In genomic region chr2:235836416-235837042, GRCh38 we compare ENCODE assay signal across 22 cellular contexts.
A peak's percentile ranks its signal among the peaks of the same experiment; 100 is the strongest.
DNase-seq lines count a peak whose midpoint lies in the region; ATAC-seq, FAIRE-seq and TF ChIP-seq lines count a peak whose summit lies in the region.
"Had no signal": no experiment of that assay in that cellular context is flagged by ENCODE, and none has a peak within 500 bp of the region (broad histone marks: within the 10 kb centered on the region; RNA-seq: fewer than 3 reads in every experiment).

No MANE protein-coding gene starts in this region.

- peaks cover 0 to 3% (median 0%) of the 10 kb centered on the region in 9 donors for H3K36me3 ChIP-seq in heart left ventricle
- H3K36me3 ChIP-seq in bronchial epithelial cell (ENCODE audit: control insufficient read depth, insufficient read depth, low read length): no peaks in the 10 kb centered on the region
- H3K36me3 ChIP-seq: MG63 had no signal

- peaks cover 11% of the 10 kb centered on the region for H3K36me3 Mint-ChIP-seq in nephron progenitor cell (ENCODE audit: low read depth)
- H3K36me3 Mint-ChIP-seq: naive B cell had no signal

- no peaks in the 10 kb centered on the region for H3K9me3 ChIP-seq in heart left ventricle
- H3K9me3 ChIP-seq: MG63 had no signal

- 73 to 87% (median 79%) methylated on average over 10 of the region's 10 CpGs for WGBS in heart left ventricle, 4 donors

- intact Hi-C loops in cardiac septum (cut with DNase I): no loop called here
- intact Hi-C loops in heart left ventricle (cut with DNase I): no loop called here

- H3K9me3 Mint-ChIP-seq in nephron progenitor cell: no peaks in the 10 kb centered on the region
- H3K9me3 Mint-ChIP-seq: activated CD4-positive, alpha-beta T cell treated with anti-CD3 and anti-CD28 coated beads, Interleukin-2, amount 10 ng/mL, durations not matched to agents 7 days and 5 days; naive B cell had no signal

- no peak for TF ChIP-seq CTCF in heart left ventricle (IDR thresholded peaks at IDR 0.05)
- no peak for TF ChIP-seq CTCF in bronchial epithelial cell (IDR thresholded peaks at IDR 0.05; ENCODE audit: insufficient read depth, low read length, severe bottlenecking)
- no peak for TF ChIP-seq CTCF in nephron progenitor cell (IDR thresholded peaks at IDR 0.05)

- no peak for ATAC-seq in heart left ventricle
- no peak for ATAC-seq in activated CD4-positive, CD25-positive, alpha-beta regulatory T cell treated with anti-CD3 and anti-CD28 coated beads, Interleukin-2, amount 50 U/mL, for 24 hours

- no peaks in the 10 kb centered on the region for H3K27me3 ChIP-seq in heart left ventricle
- no peaks in the 10 kb centered on the region for H3K27me3 ChIP-seq in bronchial epithelial cell (ENCODE audit: control insufficient read depth, insufficient read depth, low read length)
- H3K27me3 ChIP-seq: BLaER1 treated with 17β-estradiol and CSF1 and Interleukin-3, amounts not matched to agents 10 nM and 100 nM; MG63 had no signal

- TF ChIP-seq POLR2A in heart left ventricle (IDR thresholded peaks at IDR 0.05): no peak

- H3K4me3 ChIP-seq in heart left ventricle (no peak overlapping the region), bronchial epithelial cell (ENCODE audit: low read depth, low read length) (no peak overlapping the region)
- H3K4me3 ChIP-seq: BLaER1 treated with 17β-estradiol and CSF1 and Interleukin-3, amounts not matched to agents 10 nM and 100 nM; MG63 had no signal

- H3K27ac ChIP-seq in heart left ventricle: no peak overlapping the region
- H3K27ac ChIP-seq: BLaER1 treated with 17β-estradiol and CSF1 and Interleukin-3, amounts not matched to agents 10 nM and 100 nM had no signal

- FAIRE-seq in bronchial epithelial cell (lab: Jason Lieb, UNC): peak; percentile 68
- FAIRE-seq: GM12892, keratinocyte, TTC549, urothelium cell line had no signal

- H3K4me1 ChIP-seq in heart left ventricle: no peaks in the 10 kb centered on the region

- peak overlapping the region; percentile 40 for H3K4me3 Mint-ChIP-seq in nephron progenitor cell
- H3K4me3 Mint-ChIP-seq: activated CD4-positive, alpha-beta T cell treated with anti-CD3 and anti-CD28 coated beads, Interleukin-2, amount 10 ng/mL, durations not matched to agents 7 days and 5 days; naive B cell had no signal

- H3K27ac Mint-ChIP-seq in nephron progenitor cell: peak overlapping the region; percentile 82
- H3K27ac Mint-ChIP-seq: activated CD4-positive, alpha-beta T cell treated with anti-CD3 and anti-CD28 coated beads, Interleukin-2, amount 10 ng/mL, durations not matched to agents 7 days and 5 days; naive B cell had no signal

- peak; percentile 39 for DNase-seq in cardiac septum (ENCODE audit: low spot score)
- DNase-seq in heart left ventricle: no peak
- peak; percentile 9 for DNase-seq in bronchial epithelial cell (ENCODE audit: low read depth)
- peak; percentile 34 for DNase-seq in nephron progenitor cell
- no peak for DNase-seq in dedifferentiated amniotic fluid mesenchymal stem cell (ENCODE audit: extremely low spot score)
- no peak for DNase-seq in mesenteric fat pad (ENCODE audit: low spot score)
- no peak for DNase-seq in HuH-7.5 (ENCODE audit: low spot score)
- DNase-seq: activated CD4-positive, alpha-beta T cell treated with anti-CD3 and anti-CD28 coated beads, Interleukin-2, amount 10 ng/mL, durations not matched to agents 7 days and 5 days; activated CD8-positive, alpha-beta memory T cell treated with anti-CD3 and anti-CD28 coated beads, Interleukin-2, amount 50 U/mL, for 48 hours; activated effector memory CD4-positive, alpha-beta T cell treated with Interleukin-2 at 50 U/mL for 16 hours; amniotic stem cell; effector CD4-positive, alpha-beta T cell; MG63; naive B cell; NCI-H446; stimulated activated CD4-positive, alpha-beta T cell treated with anti-CD3 and anti-CD28 coated beads, Interleukin-4, amount 100 ng/mL, for 1 hour had no signal

- peaks cover 35% of the 10 kb centered on the region for H3K4me1 Mint-ChIP-seq in nephron progenitor cell
- H3K4me1 Mint-ChIP-seq: activated CD4-positive, alpha-beta T cell treated with anti-CD3 and anti-CD28 coated beads, Interleukin-2, amount 10 ng/mL, durations not matched to agents 7 days and 5 days; naive B cell had no signal

- no peaks in the 10 kb centered on the region for H3K27me3 Mint-ChIP-seq in nephron progenitor cell (ENCODE audit: low read depth, poor library complexity)
- H3K27me3 Mint-ChIP-seq: activated CD4-positive, alpha-beta T cell treated with anti-CD3 and anti-CD28 coated beads, Interleukin-2, amount 10 ng/mL, durations not matched to agents 7 days and 5 days had no signal

Comparison
In these comparisons a context has a peak if more than half of its experiments do, and no peak if none do; other contexts are left out.
1. DNase-seq: peak in cardiac septum (single experiment), bronchial epithelial cell (single experiment) and nephron progenitor cell (single experiment); none in heart left ventricle (0 of 5), dedifferentiated amniotic fluid mesenchymal stem cell (single experiment), mesenteric fat pad (single experiment) and HuH-7.5 (single experiment).